Comparison of ENCODE assay signal across 30 cellular contexts in the genomic region with DNA sequence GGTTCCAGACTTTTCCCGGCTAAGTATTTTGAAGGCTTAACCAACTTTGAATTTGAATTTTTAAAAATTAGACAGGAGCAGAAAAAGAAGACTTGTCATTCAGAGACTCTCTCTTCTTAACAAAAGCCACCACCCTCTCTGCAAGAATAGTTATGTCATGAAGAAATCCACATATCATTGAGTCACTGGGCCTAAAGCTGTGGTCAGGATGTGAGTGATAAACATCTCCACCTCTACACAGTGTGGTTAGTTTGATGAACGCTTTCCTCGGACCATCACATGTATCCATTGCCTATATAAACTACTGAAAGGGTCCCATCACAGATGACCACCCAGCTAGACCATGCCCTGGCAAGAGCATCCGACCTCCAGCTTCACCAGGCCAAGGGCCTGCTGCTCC.
"Had no signal": no experiment of that assay in that cellular context is flagged by ENCODE, and none has a peak within 500 bp of the region (broad histone marks: within the 10 kb centered on the region; RNA-seq: fewer than 3 reads in every experiment).

No MANE protein-coding gene starts in this region.

- FAIRE-seq: colon, endometrium, endothelial cell of umbilical vein had no signal

- DNase-seq: activated CD4-positive, alpha-beta memory T cell treated with anti-CD3 and anti-CD28 coated beads for 36 hours; activated CD4-positive, alpha-beta T cell treated with anti-CD3 and anti-CD28 coated beads for 36 hours; activated CD4-positive, alpha-beta T cell treated with anti-CD3 and anti-CD28 coated beads, Interleukin-2, amount 10 ng/mL, durations not matched to agents 24 days and 14 days; activated CD4-positive, CD25-positive, alpha-beta regulatory T cell; activated CD4-positive, CD25-positive, alpha-beta regulatory T cell treated with anti-CD3 and anti-CD28 coated beads, Interleukin-2, amount 50 U/mL, for 72 hours; activated CD8-positive, alpha-beta memory T cell treated with anti-CD3 and anti-CD28 coated beads, Interleukin-2, amount 10 ng/mL, durations not matched to agents 7 days and 5 days; activated CD8-positive, alpha-beta memory T cell treated with anti-CD3 and anti-CD28 coated beads, Interleukin-2, amount 50 U/mL, for 4 hours; activated CD8-positive, alpha-beta T cell treated with anti-CD3 and anti-CD28 coated beads, Interleukin-2, amount 10 ng/mL, durations not matched to agents 7 days and 5 days; activated effector memory CD4-positive, alpha-beta T cell treated with anti-CD3 and anti-CD28 coated beads, Interleukin-2, amount 50 U/mL, for 16 hours; activated naive CD4-positive, alpha-beta T cell treated with anti-CD3 and anti-CD28 coated beads for 36 hours; activated naive CD8-positive, alpha-beta T cell treated with anti-CD3 and anti-CD28 coated beads for 36 hours; activated naive CD8-positive, alpha-beta T cell treated with anti-CD3 and anti-CD28 coated beads, Interleukin-2, amount 50 U/mL, for 24 hours; activated T-cell treated with anti-CD3 and anti-CD28 coated beads, Interleukin-2, amount 50 U/mL, for 1 hour; activated T-cell treated with anti-CD3 and anti-CD28 coated beads, Interleukin-2, amount 50 U/mL, for 48 hours; adrenal gland; amygdala; aorta; body of pancreas; caudate nucleus; cortex of kidney; dermis blood vessel endothelial cell; effector CD4-positive, alpha-beta T cell; esophagus squamous epithelium; foreskin melanocyte; heart right ventricle had no signal

- H3K4me1 ChIP-seq: adrenal gland, body of pancreas, esophagus squamous epithelium, gastroesophageal sphincter, heart right ventricle had no signal

- H3K9me3 ChIP-seq: adrenal gland, body of pancreas, esophagus squamous epithelium, gastroesophageal sphincter had no signal

- H3K27ac ChIP-seq: adrenal gland, body of pancreas, epithelial cell of prostate, esophagus squamous epithelium, gastroesophageal sphincter, heart right ventricle had no signal

- H3K36me3 ChIP-seq: adrenal gland, esophagus squamous epithelium, gastroesophageal sphincter, heart right ventricle had no signal

- H3K27me3 ChIP-seq: adrenal gland, body of pancreas, esophagus squamous epithelium, heart right ventricle had no signal

- H3K4me3 ChIP-seq: adrenal gland, body of pancreas, esophagus squamous epithelium, gastroesophageal sphincter, heart right ventricle had no signal
